Comparison of ENCODE assay signal across 35 cellular contexts in genomic region chr17:62147284-62147683, GRCh38.
DNase-seq lines count a peak whose midpoint lies in the region; ATAC-seq, FAIRE-seq and TF ChIP-seq lines count a peak whose summit lies in the region.
"Had no signal": no experiment of that assay in that cellular context is flagged by ENCODE, and none has a peak within 500 bp of the region (broad histone marks: within the 10 kb centered on the region; RNA-seq: fewer than 3 reads in every experiment).

No MANE protein-coding gene starts in this region.

- BruUV-seq in HepG2 (replicated peaks; lab: Mats Ljungman, UMichigan) (no TSS peak), K562 (replicated peaks; lab: Mats Ljungman, UMichigan) (no TSS peak)

- no peak overlapping the region for H3K27ac Mint-ChIP-seq in neural progenitor cell
- H3K27ac Mint-ChIP-seq: B cell; CD14-positive monocyte; CD4-positive, alpha-beta memory T cell; CD4-positive, alpha-beta T cell; CD4-positive, CD25-positive, alpha-beta regulatory T cell; CD8-positive, alpha-beta memory T cell; CD8-positive, alpha-beta T cell had no signal

- TF ChIP-seq CTCF in HepG2 (CRISPR knock-in tag; IDR thresholded peaks at IDR 0.05) (no peak), right lobe of liver (IDR thresholded peaks at IDR 0.05) (no peak), K562 (IDR thresholded peaks at IDR 0.05 in 2 of 3, conservative IDR thresholded peaks at IDR 0.05 in 1 of 3; ENCODE audit: insufficient read depth in 2 of 3, low read depth in 1 of 3, low read length in 3 of 3) (no peak), neural progenitor cell (IDR thresholded peaks at IDR 0.05) (no peak)

- no peaks in the 10 kb centered on the region for H3K9me1 ChIP-seq in K562 (ENCODE audit: control insufficient read depth, insufficient read depth, low read length)

- no peak overlapping the region for H3K9ac ChIP-seq in HepG2 (ENCODE audit: insufficient read depth, low read depth, low read length)
- H3K9ac ChIP-seq in K562 (ENCODE audit: insufficient read depth in 1 of 2, low read depth in 2 of 2, low read length in 2 of 2), result no peak overlapping the region
- no peak overlapping the region for H3K9ac ChIP-seq in neural progenitor cell
- H3K9ac ChIP-seq: BLaER1; BLaER1 treated with 17β-estradiol and CSF1 and Interleukin-3, amounts not matched to agents 10 nM and 100 nM had no signal

- H3F3A ChIP-seq in neural progenitor cell (ENCODE audit: low read depth), result no peaks in the 10 kb centered on the region

- H3K27ac ChIP-seq in HepG2 (ENCODE audit: extremely low read length, insufficient read depth, low read length), result no peak overlapping the region
- no peak overlapping the region for H3K27ac ChIP-seq in right lobe of liver
- H3K27ac ChIP-seq in K562 (ENCODE audit: extremely low read depth, low read depth, low read length), result no peak overlapping the region
- H3K27ac ChIP-seq in neural progenitor cell, result no peak overlapping the region
- H3K27ac ChIP-seq: 22Rv1; A549; BLaER1; BLaER1 treated with 17β-estradiol and CSF1 and Interleukin-3, amounts not matched to agents 10 nM and 100 nM; C4-2B had no signal

- H3K36me3 Mint-ChIP-seq in neural progenitor cell, result no peaks in the 10 kb centered on the region
- H3K36me3 Mint-ChIP-seq: CD14-positive monocyte; CD4-positive, alpha-beta memory T cell; CD4-positive, CD25-positive, alpha-beta regulatory T cell; CD8-positive, alpha-beta T cell had no signal

- no peak for TF ChIP-seq POLR2A in HepG2 (IDR thresholded peaks at IDR 0.05; ENCODE audit: insufficient read depth in 1 of 2, low read depth in 2 of 2, low read length in 2 of 2)
- no peak for TF ChIP-seq POLR2A in right lobe of liver (IDR thresholded peaks at IDR 0.05)
- no peak for TF ChIP-seq POLR2A in K562 (conservative IDR thresholded peaks at IDR 0.05)

- H3K4me2 ChIP-seq in HepG2 (ENCODE audit: low read depth, low read length) (no peak overlapping the region), K562 (ENCODE audit: insufficient read depth, low read length) (no peak overlapping the region), neural progenitor cell (no peak overlapping the region)
- H3K4me2 ChIP-seq: A549; BLaER1; BLaER1 treated with 17β-estradiol and CSF1 and Interleukin-3, amounts not matched to agents 10 nM and 100 nM had no signal

- POLR2A ChIA-PET in HepG2 (lab: Yijun Ruan, JAX) (no interaction called here), K562 (lab: Yijun Ruan, JAX) (interaction anchor here (1.0 kb wide), 1 partner anchor 13 kb away, joined by 3 read pairs; no protein-coding TSS in a partner anchor)

- H3K36me3 ChIP-seq in HepG2 (replicated peaks in 1 of 2; ENCODE audit: control insufficient read depth in 1 of 2, insufficient read depth in 2 of 2, low read length in 2 of 2) (no peaks in the 10 kb centered on the region), right lobe of liver (no peaks in the 10 kb centered on the region), K562 (ENCODE audit: control insufficient read depth, insufficient read depth, low read length) (no peaks in the 10 kb centered on the region), neural progenitor cell (no peaks in the 10 kb centered on the region)
- H3K36me3 ChIP-seq: BE2C; BLaER1; BLaER1 treated with 17β-estradiol and CSF1 and Interleukin-3, amounts not matched to agents 10 nM and 100 nM had no signal

- peak overlapping the region; percentile 33 for H3K4me3 Mint-ChIP-seq in neural progenitor cell
- H3K4me3 Mint-ChIP-seq: B cell; CD14-positive monocyte; CD4-positive, alpha-beta memory T cell; CD4-positive, alpha-beta T cell; CD4-positive, CD25-positive, alpha-beta regulatory T cell; CD8-positive, alpha-beta memory T cell; CD8-positive, alpha-beta T cell had no signal

- in situ Hi-C loops in HepG2 (cut with HindIII; ENCODE audit: extremely low pct_ligation_motif_present, low pct_unique_long_range_greater_than_20kb) (no loop called here), K562 (cut with MboI) (no loop called here)

- H2AFZ ChIP-seq in HepG2 (ENCODE audit: low read length) (no peak overlapping the region), K562 (ENCODE audit: low read depth, low read length) (no peak overlapping the region), neural progenitor cell (replicated peaks) (no peak overlapping the region)

- H3K9me3 ChIP-seq in HepG2 (ENCODE audit: low read length), result no peaks in the 10 kb centered on the region
- no peaks in the 10 kb centered on the region for H3K9me3 ChIP-seq in right lobe of liver
- peaks cover 9% of the 10 kb centered on the region for H3K9me3 ChIP-seq in K562 (replicated peaks; ENCODE audit: control insufficient read depth, insufficient read depth, low read depth, low read length)
- H3K9me3 ChIP-seq in neural progenitor cell (ENCODE audit: low read depth), result no peaks in the 10 kb centered on the region
- H3K9me3 ChIP-seq: A549, BE2C, BLaER1 had no signal

- H3K4me3 ChIP-seq in HepG2 (replicated peaks in 1 of 3; ENCODE audit: insufficient read depth in 1 of 3, low read depth in 2 of 3, low read length in 3 of 3), result no peak overlapping the region
- H3K4me3 ChIP-seq in right lobe of liver, result no peak overlapping the region
- no peak overlapping the region for H3K4me3 ChIP-seq in K562
- no peak overlapping the region for H3K4me3 ChIP-seq in neural progenitor cell
- H3K4me3 ChIP-seq: A549; BLaER1; BLaER1 treated with 17β-estradiol and CSF1 and Interleukin-3, amounts not matched to agents 10 nM and 100 nM had no signal

- H3K4me1 ChIP-seq in HepG2 (ENCODE audit: insufficient read depth, low read length) (peaks cover 12% of the 10 kb centered on the region), right lobe of liver (no peaks in the 10 kb centered on the region), K562 (replicated peaks in 1 of 2; ENCODE audit: control insufficient read depth in 2 of 2, insufficient read depth in 2 of 2, low read length in 2 of 2) (peaks cover 11 to 20% of the 10 kb centered on the region in 2 experiments; a peak in 4 of 5 replicates), neural progenitor cell (peaks cover 4% of the 10 kb centered on the region)
- H3K4me1 ChIP-seq: A549, BE2C, BLaER1 had no signal

- TF ChIP-seq EP300 in HepG2 (IDR thresholded peaks at IDR 0.05; ENCODE audit: low read depth in 2 of 2, low read length in 2 of 2) (no peak), HepG2 (CRISPR knock-in tag; IDR thresholded peaks at IDR 0.05; ENCODE audit: borderline replicate concordance) (no peak), K562 (IDR thresholded peaks at IDR 0.05; ENCODE audit: low read length) (no peak)

- H3K27me3 Mint-ChIP-seq in neural progenitor cell (ENCODE audit: insufficient read depth, low read depth), result no peaks in the 10 kb centered on the region

- ATAC-seq in HepG2 (no peak), right lobe of liver (no peak), K562 (no peak)
- ATAC-seq: A549; CD8-positive, alpha-beta T cell had no signal

- no peak for DNase-seq in HepG2 (ENCODE audit: low spot score)
- DNase-seq in right lobe of liver, result no peak
- DNase-seq in K562 (ENCODE audit: extremely low read depth in 1 of 4, low spot score in 3 of 4), result no peak
- no peak for DNase-seq in neural progenitor cell (ENCODE audit: low spot score)
- DNase-seq in GDM1 (lab: John Stamatoyannopoulos, UW), result no peak
- DNase-seq in HPDE6-E6E7 (ENCODE audit: extremely low spot score), result no peak
- DNase-seq: 8988T; ACHN; AML-193; BE2C; C1 segment of cervical spinal cord; Caco-2; Calu3; CD4-positive, alpha-beta T cell; CD4-positive, CD25-positive, alpha-beta regulatory T cell; CD8-positive, alpha-beta memory T cell; CD8-positive, alpha-beta T cell; COR-L47; DMS 273 treated with DMSO at 0.1 percent for 48 hours; DMS153; DMS53; DMS79; DMS79 treated with DMSO at 0.1 percent for 48 hours; DND-41; EL had no signal

- CTCF ChIA-PET in HepG2 (lab: Yijun Ruan, JAX; ENCODE audit: low intra/inter-chr PET ratio, low total read pairs) (no interaction called here), K562 (lab: Yijun Ruan, JAX; ENCODE audit: low intra/inter-chr PET ratio) (no interaction called here)

- no peaks in the 10 kb centered on the region for H4K20me1 ChIP-seq in HepG2 (ENCODE audit: insufficient read depth, low read length)
- no peaks in the 10 kb centered on the region for H4K20me1 ChIP-seq in K562 (replicated peaks; ENCODE audit: control insufficient read depth, insufficient read depth, low read length)
- no peaks in the 10 kb centered on the region for H4K20me1 ChIP-seq in neural progenitor cell (ENCODE audit: low read depth)
- H4K20me1 ChIP-seq: BLaER1; BLaER1 treated with 17β-estradiol and CSF1 and Interleukin-3, amounts not matched to agents 10 nM and 100 nM had no signal

- FAIRE-seq in HepG2 (lab: Jason Lieb, UNC), result no peak
- FAIRE-seq in K562 (lab: Jason Lieb, UNC), result no peak
- FAIRE-seq: A204.1, A549, D721Med had no signal

- intact Hi-C loops in HepG2 (cut with micrococcal nuclease; ENCODE audit: unreplicated experiment), result no loop called here
- intact Hi-C loops in right lobe of liver (cut with DNase I), result no loop called here
- intact Hi-C loops in K562 (cut with micrococcal nuclease), result no loop called here

- H3K79me2 ChIP-seq in HepG2 (ENCODE audit: insufficient read depth, low read length), result no peaks in the 10 kb centered on the region
- H3K79me2 ChIP-seq in K562 (ENCODE audit: control insufficient read depth, insufficient read depth, low read length), result no peaks in the 10 kb centered on the region
- H3K79me2 ChIP-seq in neural progenitor cell (ENCODE audit: low read depth), result no peaks in the 10 kb centered on the region

- H3K4me1 Mint-ChIP-seq in neural progenitor cell, result peaks cover 3% of the 10 kb centered on the region
- H3K4me1 Mint-ChIP-seq: B cell; CD14-positive monocyte; CD4-positive, alpha-beta memory T cell; CD4-positive, CD25-positive, alpha-beta regulatory T cell; CD8-positive, alpha-beta memory T cell had no signal

- H3K9me3 Mint-ChIP-seq in neural progenitor cell, result no peaks in the 10 kb centered on the region
- H3K9me3 Mint-ChIP-seq: CD4-positive, alpha-beta memory T cell; CD4-positive, alpha-beta T cell; CD8-positive, alpha-beta memory T cell; CD8-positive, alpha-beta T cell had no signal

- no peak for TF ChIP-seq RAD21 in HepG2 (CRISPR knock-in tag; IDR thresholded peaks at IDR 0.05)
- TF ChIP-seq RAD21 in K562 (CRISPR knock-in tag; conservative IDR thresholded peaks at IDR 0.05 in 1 of 2, IDR thresholded peaks at IDR 0.05 in 1 of 2), result no peak

- H3K27me3 ChIP-seq in HepG2 (ENCODE audit: control insufficient read depth in 1 of 2, insufficient read depth in 2 of 2, low read length in 2 of 2) (no peaks in the 10 kb centered on the region), right lobe of liver (no peaks in the 10 kb centered on the region), K562 (ENCODE audit: control insufficient read depth in 2 of 2, insufficient read depth in 2 of 2, low read length in 2 of 2) (no peaks in the 10 kb centered on the region), neural progenitor cell (no peaks in the 10 kb centered on the region)
- H3K27me3 ChIP-seq: BE2C; BLaER1; BLaER1 treated with 17β-estradiol and CSF1 and Interleukin-3, amounts not matched to agents 10 nM and 100 nM had no signal

- WGBS in HepG2 (ENCODE audit: low lambda C conversion rate), result 29% methylated on average over 4 of the region's 4 CpGs
- 43% methylated on average over 3 of the region's 4 CpGs for WGBS in right lobe of liver (ENCODE audit: insufficient coverage, low coverage, low lambda C conversion rate, missing lambda C conversion rate)
- WGBS in K562 (ENCODE audit: insufficient coverage, low coverage, missing lambda C conversion rate), result 72% methylated on average over 4 of the region's 4 CpGs

TF ChIP-seq in HepG2, 621 proteins besides CTCF, POLR2A, EP300 and RAD21 (continues in another document):
- TF ChIP-seq ZNF329 (CRISPR knock-in tag; IDR thresholded peaks at IDR 0.05; ENCODE audit: low read depth), result no peak

Comparison
In these comparisons a context has a peak if more than half of its experiments do, and no peak if none do; other contexts are left out.
1. Of the 241 proteins assayed by ChIP-seq in both HepG2 and K562: peak only in HepG2: HNRNPK; only in K562: ZNF740; in both: none; in neither: 239.